In genomic region chr16:81562174-81562849, GRCh38 we compare ENCODE assay signal across 17 cellular contexts.
DNase-seq lines count a peak whose midpoint lies in the region; ATAC-seq and TF ChIP-seq lines count a peak whose summit lies in the region.
"Had no signal": no experiment of that assay in that cellular context is flagged by ENCODE, and none has a peak within 500 bp of the region (broad histone marks: within the 10 kb centered on the region; RNA-seq: fewer than 3 reads in every experiment).

No MANE protein-coding gene starts in this region.

- no peak overlapping the region for H3K14ac ChIP-seq in trophoblast cell (ENCODE audit: low read length)

- CTCF ChIA-PET in SK-N-SH (lab: Yijun Ruan, JAX), result interaction anchor here (0.6 to 1.7 kb wide), 4 partner anchors 18 to 158 kb away, joined by 3 to 4 read pairs (median 4); no protein-coding TSS in a partner anchor

- H3K9me3 ChIP-seq in SK-N-SH (no peaks in the 10 kb centered on the region), trophoblast cell (ENCODE audit: insufficient read depth, low read depth, low read length) (peaks cover 3% of the 10 kb centered on the region)

- no peak overlapping the region for H3K4me3 Mint-ChIP-seq in glutamatergic neuron (ENCODE audit: unreplicated experiment)

- H2AFZ ChIP-seq in SK-N-SH (ENCODE audit: low read depth) (no peak overlapping the region), trophoblast cell (ENCODE audit: insufficient read depth, low read length, poor library complexity) (no peak overlapping the region)
- H2AFZ ChIP-seq: PC-9 had no signal

- H3K4me2 ChIP-seq in SK-N-SH, result no peak overlapping the region
- no peak overlapping the region for H3K4me2 ChIP-seq in trophoblast cell (ENCODE audit: low read length)
- H3K4me2 ChIP-seq: PC-9 had no signal

- no peak overlapping the region for H2BK120ac ChIP-seq in trophoblast cell (ENCODE audit: insufficient read depth, low read length, poor library complexity)

- no peak for ATAC-seq in SK-N-SH treated with all-trans-retinoic acid at 6 μM for 48 hours
- no peak for ATAC-seq in GM19463 (IDR thresholded peaks at IDR 0.05; ENCODE audit: unreplicated experiment)

- no peak overlapping the region for H3K18ac ChIP-seq in trophoblast cell (ENCODE audit: low read length)

- no peak overlapping the region for H2BK5ac ChIP-seq in trophoblast cell (ENCODE audit: low read depth, low read length, poor library complexity)

- H3K79me1 ChIP-seq in trophoblast cell (ENCODE audit: low read length), result no peaks in the 10 kb centered on the region

- 74% methylated on average over 2 of the region's 8 CpGs for WGBS in SK-N-SH (ENCODE audit: low lambda C conversion rate)
- WGBS in trophoblast cell (ENCODE audit: extremely low coverage, insufficient coverage, insufficient read length), result no CpG with 5 or more reads among the region's 8 CpGs

- no peaks in the 10 kb centered on the region for H3K9me2 ChIP-seq in SK-N-SH

- peak overlapping the region; percentile 5 for H3K27ac Mint-ChIP-seq in glutamatergic neuron (ENCODE audit: unreplicated experiment)

- TF ChIP-seq CTCF in SK-N-SH (IDR thresholded peaks at IDR 0.05) (no peak), glutamatergic neuron (IDR thresholded peaks at IDR 0.05; ENCODE audit: partially characterized antibody, unreplicated experiment) (no peak)

- H3K23ac ChIP-seq in trophoblast cell (ENCODE audit: low read length), result no peak overlapping the region

- H4K20me1 ChIP-seq in SK-N-SH (ENCODE audit: insufficient read depth), result peaks cover 28% of the 10 kb centered on the region

- H3K27ac ChIP-seq in SK-N-SH (ENCODE audit: low read depth in 2 of 2, low read length in 1 of 2) (no peak overlapping the region; a peak in 1 of 4 replicates), trophoblast cell (ENCODE audit: low read depth, low read length) (no peak overlapping the region)
- H3K27ac ChIP-seq: C4-2B, PC-9 had no signal

- H3K27me3 ChIP-seq in SK-N-SH (ENCODE audit: insufficient read depth), result no peaks in the 10 kb centered on the region
- H3K27me3 ChIP-seq in trophoblast cell (ENCODE audit: insufficient read depth, low read length), result no peaks in the 10 kb centered on the region

- H4K91ac ChIP-seq in trophoblast cell (ENCODE audit: low read depth, low read length), result no peak overlapping the region

- in situ Hi-C loops in ACHN (cut with HindIII; ENCODE audit: low pct_ligation_motif_present, low pct_unique_long_range_greater_than_20kb, low sequenced_read_pairs), result no loop called here

- peaks cover 21% of the 10 kb centered on the region for H3K27me3 Mint-ChIP-seq in glutamatergic neuron (ENCODE audit: unreplicated experiment)

- H3K4me1 Mint-ChIP-seq in glutamatergic neuron (ENCODE audit: low read depth, unreplicated experiment), result peaks cover 25% of the 10 kb centered on the region

- TF ChIP-seq EP300 in SK-N-SH (IDR thresholded peaks at IDR 0.05; ENCODE audit: borderline replicate concordance in 1 of 2, low read depth in 1 of 2, low read length in 1 of 2), result no peak

- no peaks in the 10 kb centered on the region for H3F3A ChIP-seq in SK-N-SH (replicated peaks; ENCODE audit: insufficient read depth)

- POLR2A ChIA-PET in SK-N-SH (lab: Yijun Ruan, JAX), result no interaction called here

- no peak overlapping the region for H2AK5ac ChIP-seq in trophoblast cell (ENCODE audit: low read length)

- no peak for DNase-seq in SK-N-SH
- DNase-seq in RPMI7951 (ENCODE audit: low read depth), result peak; percentile 29
- DNase-seq in glutamatergic neuron, result no peak
- no peak for DNase-seq in trophoblast cell
- DNase-seq in ACHN, result no peak
- DNase-seq in DMS53 treated with DMSO at 0.1 percent for 48 hours (lab: John Stamatoyannopoulos, UW; ENCODE audit: unreplicated experiment), result no peak
- DNase-seq: DMS53, GF-D8, NCI-H146, NCI-H2081 treated with DMSO at 0.1 percent for 48 hours, NCI-H226, NCI-H69, Right ventricle myocardium superior had no signal

- peaks cover 13% of the 10 kb centered on the region for H3K9me3 Mint-ChIP-seq in glutamatergic neuron (ENCODE audit: unreplicated experiment)

- H3K4me3 ChIP-seq in SK-N-SH (ENCODE audit: low read depth in 2 of 2, low read length in 1 of 2), result no peak overlapping the region
- H3K4me3 ChIP-seq in trophoblast cell (ENCODE audit: low read depth, low read length), result no peak overlapping the region
- H3K4me3 ChIP-seq: PC-9 had no signal

- H4K8ac ChIP-seq in trophoblast cell (ENCODE audit: low read depth, low read length), result no peak overlapping the region

- H3K9ac ChIP-seq in SK-N-SH (no peak overlapping the region), trophoblast cell (ENCODE audit: low read length) (no peak overlapping the region)

- H3K79me2 ChIP-seq in SK-N-SH (ENCODE audit: insufficient read depth) (peaks cover 17% of the 10 kb centered on the region; the same call in 1 of the 2 replicates), trophoblast cell (ENCODE audit: control insufficient read depth, insufficient read depth, low read length, poor library complexity) (peaks cover 5% of the 10 kb centered on the region)

- H4K12ac ChIP-seq in trophoblast cell (ENCODE audit: low read depth, low read length), result no peak overlapping the region

- peak overlapping the region; percentile 58 for H3K4ac ChIP-seq in trophoblast cell (ENCODE audit: low read depth, low read length)

- no peaks in the 10 kb centered on the region for H3K36me3 ChIP-seq in SK-N-SH (replicated peaks in 1 of 2; ENCODE audit: control insufficient read depth in 1 of 2, insufficient read depth in 2 of 2, low read length in 1 of 2)
- peaks cover 2 to 7% of the 10 kb centered on the region in 2 experiments for H3K36me3 ChIP-seq in trophoblast cell (ENCODE audit: control insufficient read depth in 1 of 2, insufficient read depth in 2 of 2, low read length in 2 of 2)

- no peak for TF ChIP-seq RAD21 in SK-N-SH (IDR thresholded peaks at IDR 0.05; ENCODE audit: low read length)

- peaks cover 6 to 11% of the 10 kb centered on the region in 2 experiments; a peak in 1 of 4 replicates for H3K4me1 ChIP-seq in SK-N-SH (ENCODE audit: control insufficient read depth in 1 of 2, insufficient read depth in 2 of 2, low read depth in 1 of 2, low read length in 1 of 2)
- no peaks in the 10 kb centered on the region for H3K4me1 ChIP-seq in trophoblast cell (ENCODE audit: control insufficient read depth in 1 of 2, insufficient read depth in 2 of 2, low read length in 2 of 2)

- H3K36me3 Mint-ChIP-seq in glutamatergic neuron (ENCODE audit: unreplicated experiment), result no peaks in the 10 kb centered on the region

- no peak overlapping the region for H2BK12ac ChIP-seq in trophoblast cell (ENCODE audit: low read length)

TF ChIP-seq in SK-N-SH, 30 proteins besides CTCF, POLR2A, EP300 and RAD21:
- TF ChIP-seq GABPA (IDR thresholded peaks at IDR 0.05; ENCODE audit: low read depth) (no peak), RXRA (IDR thresholded peaks at IDR 0.05; ENCODE audit: borderline replicate concordance, low read depth) (no peak), FOSL2 (IDR thresholded peaks at IDR 0.05; ENCODE audit: borderline replicate concordance, low read depth) (no peak), ZBTB33 (IDR thresholded peaks at IDR 0.05; ENCODE audit: borderline replicate concordance, low read depth) (no peak), NFIC (IDR thresholded peaks at IDR 0.05; ENCODE audit: borderline replicate concordance) (0 out of 2 replicates have a peak, but pooled peaks have one; percentile 14), FOXM1 (IDR thresholded peaks at IDR 0.05; ENCODE audit: low read depth) (no peak)
TF ChIP-seq in SK-N-SH: peak in this region for 1.

TF ChIP-seq in SK-N-SH treated with all-trans-retinoic acid at 6 μM for 48 hours, 23 proteins besides CTCF, POLR2A, EP300 and RAD21 (continues in another document):
- TF ChIP-seq OSR1 (CRISPR knock-in tag; IDR thresholded peaks at IDR 0.05), result no peak
- no peak for TF ChIP-seq TOX (CRISPR knock-in tag; IDR thresholded peaks at IDR 0.05; ENCODE audit: borderline replicate concordance)
- no peak for TF ChIP-seq BACH2 (CRISPR knock-in tag; IDR thresholded peaks at IDR 0.05; ENCODE audit: borderline replicate concordance)
- no peak for TF ChIP-seq SNAI2 (CRISPR knock-in tag; IDR thresholded peaks at IDR 0.05)
- TF ChIP-seq CREB5 (CRISPR knock-in tag; IDR thresholded peaks at IDR 0.05; ENCODE audit: low read depth), result no peak
- TF ChIP-seq TCF4 (CRISPR knock-in tag; IDR thresholded peaks at IDR 0.05; ENCODE audit: borderline replicate concordance), result no peak
- no peak for TF ChIP-seq ZFP3 (CRISPR knock-in tag; IDR thresholded peaks at IDR 0.05)
- TF ChIP-seq ZNF8 (CRISPR knock-in tag; IDR thresholded peaks at IDR 0.05), result no peak
- TF ChIP-seq POU6F1 (CRISPR knock-in tag; IDR thresholded peaks at IDR 0.05; ENCODE audit: borderline replicate concordance, low read depth), result no peak
- no peak for TF ChIP-seq GLIS3 (CRISPR knock-in tag; IDR thresholded peaks at IDR 0.05)
- TF ChIP-seq ISL1 (CRISPR knock-in tag; IDR thresholded peaks at IDR 0.05), result no peak
